2 cellular contexts compared by ENCODE assay signal in genomic region chr7:74654811-74655210, GRCh38.
TF ChIP-seq lines count a peak whose summit lies in the region.

No MANE protein-coding gene starts in this region.

TF ChIP-seq in IMR-90, 13 proteins besides CTCF, POLR2A, EP300 and RAD21:
- TF ChIP-seq RCOR1 (IDR thresholded peaks at IDR 0.05; ENCODE audit: insufficient replicate concordance, low read length) (no peak), USF2 (IDR thresholded peaks at IDR 0.05; ENCODE audit: low read depth, low read length) (no peak), MAFK (IDR thresholded peaks at IDR 0.05; ENCODE audit: low read depth, low read length) (no peak), CHD1 (IDR thresholded peaks at IDR 0.05; ENCODE audit: low read depth, low read length) (no peak), FOS (IDR thresholded peaks at IDR 0.05; ENCODE audit: low read depth, low read length) (no peak), SMC3 (IDR thresholded peaks at IDR 0.05; ENCODE audit: low read depth, low read length) (no peak), NFE2L2 (IDR thresholded peaks at IDR 0.05; ENCODE audit: low read depth, low read length) (no peak), MAZ (IDR thresholded peaks at IDR 0.05; ENCODE audit: borderline replicate concordance, low read depth, low read length) (no peak), ELK1 (IDR thresholded peaks at IDR 0.05; ENCODE audit: borderline replicate concordance, low read depth, low read length) (no peak)

TF ChIP-seq in K562, 482 proteins besides CTCF, POLR2A, EP300 and RAD21:
- TF ChIP-seq CBX8 (IDR thresholded peaks at IDR 0.05; ENCODE audit: borderline replicate concordance, extremely low read depth, low read depth, low read length, poor library complexity, severe bottlenecking) (no peak), MTA1 (IDR thresholded peaks at IDR 0.05; ENCODE audit: borderline replicate concordance) (no peak), SAFB2 (IDR thresholded peaks at IDR 0.05; ENCODE audit: borderline replicate concordance, low read depth, low read length, severe bottlenecking) (no peak), E2F5 (CRISPR knock-in tag; IDR thresholded peaks at IDR 0.05) (no peak), RNF2 (IDR thresholded peaks at IDR 0.05) (no peak), ZNF324 (CRISPR knock-in tag; IDR thresholded peaks at IDR 0.05) (no peak), BCOR (IDR thresholded peaks at IDR 0.05) (peak; percentile 32; the same call in 1 of the 2 replicates), ZC3H4 (CRISPR knock-in tag; IDR thresholded peaks at IDR 0.05; ENCODE audit: borderline replicate concordance) (no peak), RBM17 (IDR thresholded peaks at IDR 0.05; ENCODE audit: borderline replicate concordance, low read depth, low read length) (no peak), KLF1 (tag; IDR thresholded peaks at IDR 0.05) (no peak), SFPQ (IDR thresholded peaks at IDR 0.05; ENCODE audit: low read depth, low read length) (no peak), ZBTB8A (IDR thresholded peaks at IDR 0.05; ENCODE audit: partially characterized antibody) (no peak), STAT5B (CRISPR knock-in tag; IDR thresholded peaks at IDR 0.05) (no peak), L3MBTL2 (IDR thresholded peaks at IDR 0.05) (no peak), BRD4 (IDR thresholded peaks at IDR 0.05) (no peak), SRSF1 (IDR thresholded peaks at IDR 0.05; ENCODE audit: low read depth, low read length) (no peak), MCM2 (IDR thresholded peaks at IDR 0.05; ENCODE audit: low read depth) (no peak), PHF21A (IDR thresholded peaks at IDR 0.05; ENCODE audit: borderline replicate concordance, low read depth) (no peak), KDM1A (IDR thresholded peaks at IDR 0.05) (peak in 1 of 2 experiments; percentile 8; a peak in 1 of 4 replicates), XRCC4 (IDR thresholded peaks at IDR 0.05; ENCODE audit: extremely low read depth, insufficient read depth, insufficient read length) (no peak), ZNF766 (CRISPR knock-in tag; conservative IDR thresholded peaks at IDR 0.05) (no peak), MAZ (CRISPR knock-in tag; conservative IDR thresholded peaks at IDR 0.05 in 1 of 2, IDR thresholded peaks at IDR 0.05 in 1 of 2) (no peak), BMI1 (IDR thresholded peaks at IDR 0.05; ENCODE audit: low read length) (no peak), HNRNPLL (IDR thresholded peaks at IDR 0.05; ENCODE audit: low read depth, low read length, poor library complexity, severe bottlenecking) (no peak), MLX (CRISPR knock-in tag; conservative IDR thresholded peaks at IDR 0.05) (no peak), ZFX (CRISPR knock-in tag; IDR thresholded peaks at IDR 0.05) (peak; percentile 27; the same call in 1 of the 2 replicates)
